Comparison of ENCODE assay signal across 19 cellular contexts in genomic region chr5:124725622-124726258, GRCh38. TPM values are rescaled to one million over a fixed set of nuclear protein-coding genes. Genes with fewer than 3 reads are reported as not detected.
"Had no signal": no experiment of that assay in that cellular context is flagged by ENCODE, and none has a peak within 500 bp of the region (broad histone marks: within the 10 kb centered on the region; RNA-seq: fewer than 3 reads in every experiment).

No MANE protein-coding gene starts in this region.

- FAIRE-seq: islet of Langerhans, small intestine had no signal

- ATAC-seq: activated CD4-positive, alpha-beta T cell treated with anti-CD3 and anti-CD28 coated beads for 36 hours; esophagus mucosa; left colon; naive thymus-derived CD8-positive, alpha-beta T cell; T-helper 17 cell had no signal

- H3K36me3 Mint-ChIP-seq: naive thymus-derived CD8-positive, alpha-beta T cell had no signal

- H3K27ac ChIP-seq: adrenal gland, prostate gland, transverse colon, WERI-Rb-1 had no signal

- H3K27me3 ChIP-seq: adrenal gland, transverse colon had no signal

- H3K9me3 Mint-ChIP-seq: activated CD4-positive, alpha-beta memory T cell treated with anti-CD3 and anti-CD28 coated beads, Interleukin-2, amount 10 ng/mL, durations not matched to agents 7 days and 5 days; memory B cell had no signal

- H3K4me3 Mint-ChIP-seq: activated CD4-positive, alpha-beta memory T cell treated with anti-CD3 and anti-CD28 coated beads, Interleukin-2, amount 10 ng/mL, durations not matched to agents 7 days and 5 days; activated CD4-positive, alpha-beta T cell treated with anti-CD3 and anti-CD28 coated beads for 36 hours; activated naive CD4-positive, alpha-beta T cell treated with anti-CD3 and anti-CD28 coated beads, Interleukin-2, amount 50 U/mL, for 24 hours; naive thymus-derived CD8-positive, alpha-beta T cell; T-helper 17 cell had no signal

- H3K4me1 ChIP-seq: prostate gland had no signal

- H3K36me3 ChIP-seq: adrenal gland, prostate gland, transverse colon had no signal

- H3K27me3 Mint-ChIP-seq: activated CD4-positive, alpha-beta memory T cell treated with anti-CD3 and anti-CD28 coated beads, Interleukin-2, amount 10 ng/mL, durations not matched to agents 7 days and 5 days; memory B cell had no signal

- H3K9me3 ChIP-seq: adrenal gland, prostate gland, transverse colon had no signal

- H3K4me1 Mint-ChIP-seq: activated CD4-positive, alpha-beta memory T cell treated with anti-CD3 and anti-CD28 coated beads, Interleukin-2, amount 10 ng/mL, durations not matched to agents 7 days and 5 days; activated CD4-positive, alpha-beta T cell treated with anti-CD3 and anti-CD28 coated beads for 36 hours; activated naive CD4-positive, alpha-beta T cell treated with anti-CD3 and anti-CD28 coated beads, Interleukin-2, amount 50 U/mL, for 24 hours; T-helper 17 cell had no signal

- H3K4me3 ChIP-seq: adrenal gland, prostate gland, transverse colon had no signal

- DNase-seq: activated CD4-positive, alpha-beta memory T cell treated with anti-CD3 and anti-CD28 coated beads, Interleukin-2, amount 10 ng/mL, durations not matched to agents 7 days and 5 days; activated CD4-positive, alpha-beta T cell treated with anti-CD3 and anti-CD28 coated beads for 36 hours; activated effector memory CD4-positive, alpha-beta T cell treated with anti-CD3 and anti-CD28 coated beads, Interleukin-2, amount 50 U/mL, for 16 hours; activated T-cell treated with anti-CD3 and anti-CD28 coated beads, Interleukin-2, amount 50 U/mL, for 48 hours; adrenal gland; left colon; naive thymus-derived CD8-positive, alpha-beta T cell; occipital lobe; small intestine; stimulated activated CD4-positive, alpha-beta T cell treated with anti-CD3 and anti-CD28 coated beads, Interleukin-4, amount 100 ng/mL, for 24 hours; stimulated activated naive CD4-positive, alpha-beta T cell treated with Interleukin-2 at 50 U/mL for 16 hours; T-helper 17 cell; transverse colon; WERI-Rb-1 had no signal

- H3K27ac Mint-ChIP-seq: activated CD4-positive, alpha-beta memory T cell treated with anti-CD3 and anti-CD28 coated beads, Interleukin-2, amount 10 ng/mL, durations not matched to agents 7 days and 5 days; activated CD4-positive, alpha-beta T cell treated with anti-CD3 and anti-CD28 coated beads for 36 hours; activated naive CD4-positive, alpha-beta T cell treated with anti-CD3 and anti-CD28 coated beads, Interleukin-2, amount 50 U/mL, for 24 hours; naive thymus-derived CD8-positive, alpha-beta T cell; T-helper 17 cell had no signal

RNA-seq across cellular contexts. Expression of gene ZNF608, which starts 20.7 kb away (rescaled TPM):
- total RNA-seq: activated CD4-positive, alpha-beta memory T cell treated with anti-CD3 and anti-CD28 coated beads, Interleukin-2, amount 10 ng/mL, durations not matched to agents 7 days and 5 days; activated CD4-positive, alpha-beta T cell treated with anti-CD3 and anti-CD28 coated beads for 36 hours had no signal
- polyA plus RNA-seq: naive thymus-derived CD8-positive, alpha-beta T cell had no signal
